Comparison of ENCODE assay signal across 16 cellular contexts in the genomic region with DNA sequence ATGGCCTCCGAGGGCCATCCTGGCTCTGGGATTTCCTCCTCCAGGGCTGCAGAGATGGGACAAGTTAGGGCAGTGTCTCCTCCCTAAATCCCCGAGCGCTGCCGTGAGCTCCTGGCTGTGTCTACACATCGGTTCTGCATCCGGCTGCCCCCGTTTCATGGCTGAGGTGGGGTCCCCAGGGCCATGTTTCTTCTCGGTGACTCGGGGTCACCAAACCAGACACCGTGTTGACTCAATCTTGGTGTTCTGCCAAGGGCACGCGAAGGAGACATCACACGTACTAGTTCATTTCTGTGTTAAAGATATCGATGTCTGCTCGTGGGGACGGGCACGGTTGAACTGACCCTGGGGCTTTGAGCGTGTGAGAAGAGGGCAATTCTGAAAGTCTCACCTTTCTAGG.
A peak's percentile ranks its signal among the peaks of the same experiment; 100 is the strongest.
DNase-seq lines count a peak whose midpoint lies in the region; ATAC-seq, FAIRE-seq and TF ChIP-seq lines count a peak whose summit lies in the region.
"Had no signal": no experiment of that assay in that cellular context is flagged by ENCODE, and none has a peak within 500 bp of the region (broad histone marks: within the 10 kb centered on the region; RNA-seq: fewer than 3 reads in every experiment).

No MANE protein-coding gene starts in this region.

- H4K20me1 ChIP-seq in astrocyte (ENCODE audit: insufficient read depth, low read length) = peaks cover 98% of the 10 kb centered on the region
- peaks cover 12% of the 10 kb centered on the region for H4K20me1 ChIP-seq in neural progenitor cell (ENCODE audit: low read depth)

- no peaks in the 10 kb centered on the region for H3F3A ChIP-seq in neural progenitor cell (ENCODE audit: low read depth)

- ATAC-seq in Right ventricle myocardium inferior = no peak
- ATAC-seq: CD8-positive, alpha-beta T cell; GM23338 had no signal

- intact Hi-C loops in Right ventricle myocardium inferior (cut with DNase I) (no loop called here), cardiac septum (cut with DNase I) (no loop called here)

- H3K9me3 Mint-ChIP-seq in astrocyte (ENCODE audit: unreplicated experiment) (no peaks in the 10 kb centered on the region), neural progenitor cell (no peaks in the 10 kb centered on the region)
- H3K9me3 Mint-ChIP-seq: CD14-positive monocyte; CD8-positive, alpha-beta T cell; GM23338 had no signal

- H3K4me3 Mint-ChIP-seq in astrocyte (ENCODE audit: unreplicated experiment) (peak overlapping the region; percentile 45), neural progenitor cell (no peak overlapping the region)
- H3K4me3 Mint-ChIP-seq: CD14-positive monocyte; CD8-positive, alpha-beta T cell; GM23338 had no signal

- H3K9me3 ChIP-seq in astrocyte (ENCODE audit: insufficient read depth, low read depth, low read length) (no peaks in the 10 kb centered on the region), neural progenitor cell (ENCODE audit: low read depth) (no peaks in the 10 kb centered on the region)
- H3K9me3 ChIP-seq: Caco-2 had no signal

- H3K4me1 Mint-ChIP-seq in astrocyte (ENCODE audit: low read depth, unreplicated experiment) (peaks cover 50% of the 10 kb centered on the region), neural progenitor cell (peaks cover 15% of the 10 kb centered on the region)
- H3K4me1 Mint-ChIP-seq: CD14-positive monocyte had no signal

- no peak overlapping the region for H3K4me2 ChIP-seq in astrocyte (ENCODE audit: low read length)
- H3K4me2 ChIP-seq in neural progenitor cell = no peak overlapping the region
- H3K4me2 ChIP-seq: GM23338 had no signal

- DNase-seq in Right ventricle myocardium inferior (ENCODE audit: missing footprints) = peak; percentile 60
- no peak for DNase-seq in cardiac septum (ENCODE audit: low spot score)
- DNase-seq in astrocyte (ENCODE audit: low read depth) = no peak
- no peak for DNase-seq in neural progenitor cell (ENCODE audit: low spot score)
- no peak for DNase-seq in NCI-H2107 (lab: John Stamatoyannopoulos, UW)
- no peak for DNase-seq in activated effector memory CD4-positive, alpha-beta T cell treated with Interleukin-2 at 50 U/mL for 16 hours
- no peak for DNase-seq in NCI-H2081 treated with DMSO at 0.1 percent for 48 hours (lab: John Stamatoyannopoulos, UW)
- DNase-seq: Caco-2; CD8-positive, alpha-beta T cell; DND-41; GDM1; H7 had no signal

- H2AFZ ChIP-seq in astrocyte (ENCODE audit: low read depth, low read length) (no peak overlapping the region), neural progenitor cell (replicated peaks) (no peak overlapping the region)
- H2AFZ ChIP-seq: GM23338 had no signal

- H3K9ac ChIP-seq in astrocyte (ENCODE audit: low read length) (no peak overlapping the region), neural progenitor cell (no peak overlapping the region)

- no peak for TF ChIP-seq CTCF in astrocyte (IDR thresholded peaks at IDR 0.05; ENCODE audit: insufficient read depth, low read depth, low read length)
- TF ChIP-seq CTCF in neural progenitor cell (IDR thresholded peaks at IDR 0.05) = no peak

- H3K27ac ChIP-seq in astrocyte (ENCODE audit: low read depth, low read length) (no peak overlapping the region), neural progenitor cell (no peak overlapping the region)
- H3K27ac ChIP-seq: 22Rv1 had no signal

- H3K36me3 Mint-ChIP-seq in astrocyte (ENCODE audit: low read depth, unreplicated experiment) (peaks cover 35% of the 10 kb centered on the region), neural progenitor cell (no peaks in the 10 kb centered on the region)
- H3K36me3 Mint-ChIP-seq: CD14-positive monocyte; CD8-positive, alpha-beta T cell had no signal

- H3K79me2 ChIP-seq in astrocyte (ENCODE audit: insufficient read depth, low read length) (peaks cover 96% of the 10 kb centered on the region), neural progenitor cell (ENCODE audit: low read depth) (no peaks in the 10 kb centered on the region)

- no peak overlapping the region for H3K4me3 ChIP-seq in astrocyte (ENCODE audit: insufficient read depth, low read depth, low read length)
- no peak overlapping the region for H3K4me3 ChIP-seq in neural progenitor cell
- H3K4me3 ChIP-seq: GM23338 had no signal

- peaks cover 61% of the 10 kb centered on the region for H3K36me3 ChIP-seq in astrocyte (ENCODE audit: insufficient read depth, low read length)
- H3K36me3 ChIP-seq in neural progenitor cell = no peaks in the 10 kb centered on the region

- no peaks in the 10 kb centered on the region for H3K27me3 Mint-ChIP-seq in astrocyte (ENCODE audit: low read depth, unreplicated experiment)
- H3K27me3 Mint-ChIP-seq in neural progenitor cell (ENCODE audit: insufficient read depth, low read depth) = peaks cover 7% of the 10 kb centered on the region

- H3K4me1 ChIP-seq in astrocyte (ENCODE audit: insufficient read depth, low read length) (peaks cover 31% of the 10 kb centered on the region), neural progenitor cell (peaks cover 5% of the 10 kb centered on the region)
- H3K4me1 ChIP-seq: Caco-2 had no signal

- H3K27ac Mint-ChIP-seq in astrocyte (ENCODE audit: unreplicated experiment) (no peak overlapping the region), neural progenitor cell (peak overlapping the region; percentile 1)
- H3K27ac Mint-ChIP-seq: CD14-positive monocyte; CD8-positive, alpha-beta T cell; GM23338 had no signal

- no peak for FAIRE-seq in astrocyte (lab: Jason Lieb, UNC)
- FAIRE-seq: GM12892 had no signal

- no peaks in the 10 kb centered on the region for H3K27me3 ChIP-seq in astrocyte (ENCODE audit: insufficient read depth, low read length)
- H3K27me3 ChIP-seq in neural progenitor cell = no peaks in the 10 kb centered on the region
